In genomic region chr9:114372971-114373591, GRCh38 we compare ENCODE assay signal across 9 cellular contexts. TPM values are rescaled to one million over a fixed set of nuclear protein-coding genes. Genes with fewer than 3 reads are reported as not detected.
DNase-seq lines count a peak whose midpoint lies in the region; ATAC-seq and TF ChIP-seq lines count a peak whose summit lies in the region.
"Had no signal": no experiment of that assay in that cellular context is flagged by ENCODE, and none has a peak within 500 bp of the region (broad histone marks: within the 10 kb centered on the region; RNA-seq: fewer than 3 reads in every experiment).

No MANE protein-coding gene starts in this region.

- ATAC-seq in GM18868 (IDR thresholded peaks at IDR 0.05; ENCODE audit: unreplicated experiment) = peak; percentile 93
- peak; percentile 84 for ATAC-seq in HG03045 (IDR thresholded peaks at IDR 0.05; ENCODE audit: unreplicated experiment)

- no peak overlapping the region for H3T11ph ChIP-seq in H9 (ENCODE audit: low read length)

- peaks cover 48 to 55% of the 10 kb centered on the region in 2 experiments for H3K4me1 Mint-ChIP-seq in H9

- H2AFZ ChIP-seq in H9 (ENCODE audit: low read length) = no peak overlapping the region

- H3K9me3 ChIP-seq in stomach (no peaks in the 10 kb centered on the region), H9 (ENCODE audit: control insufficient read depth, low read depth, low read length) (no peaks in the 10 kb centered on the region)

- H3K4me1 ChIP-seq in mesendoderm (ENCODE audit: control insufficient read depth, low read depth, low read length) (peaks cover 23% of the 10 kb centered on the region), stomach (peaks cover 15 to 91% (median 28%) of the 10 kb centered on the region in 4 donors), H9 (ENCODE audit: insufficient read depth, low read length) (peaks cover 13% of the 10 kb centered on the region)

- peak overlapping the region in 1 of 3 experiments; percentile 33; a peak in 2 of 7 replicates for H3K27ac Mint-ChIP-seq in H9

- no peak overlapping the region for H3K4me2 ChIP-seq in mesendoderm (ENCODE audit: low read length)
- H3K4me2 ChIP-seq in H9 (ENCODE audit: insufficient read depth, insufficient read length, low read length) = no peak overlapping the region

- peaks cover 5% of the 10 kb centered on the region for H3K23me2 ChIP-seq in H9 (ENCODE audit: insufficient read length, low read depth, low read length, poor library complexity, severe bottlenecking)

- H4K8ac ChIP-seq in mesendoderm (ENCODE audit: low read depth, low read length) (no peak overlapping the region), H9 (replicated peaks; ENCODE audit: insufficient read length, low read depth, low read length) (no peak overlapping the region)

- no peak overlapping the region for H3K27ac ChIP-seq in mesendoderm (ENCODE audit: low read depth, low read length)
- H3K27ac ChIP-seq in stomach = peak overlapping the region; percentile 16 to 83 (median 71)
- no peak overlapping the region for H3K27ac ChIP-seq in H9 (ENCODE audit: insufficient read length, low read depth, low read length)

- H2AK5ac ChIP-seq in mesendoderm (ENCODE audit: low read length) = no peak overlapping the region
- H2AK5ac ChIP-seq in H9 (ENCODE audit: insufficient read length, low read length) = no peak overlapping the region

- no peaks in the 10 kb centered on the region for H3K27me3 Mint-ChIP-seq in H9 (ENCODE audit: low read depth)

- H4K5ac ChIP-seq in mesendoderm (ENCODE audit: low read length) = no peak overlapping the region
- no peak overlapping the region for H4K5ac ChIP-seq in H9 (ENCODE audit: insufficient read length, low read depth, low read length)

- H3K4me3 ChIP-seq in mesendoderm (ENCODE audit: low read length) = no peak overlapping the region
- H3K4me3 ChIP-seq in stomach = peak overlapping the region in 1 of 4 donors; percentile 11

- no peak for TF ChIP-seq POLR2A in stomach (IDR thresholded peaks at IDR 0.05)

- no peak overlapping the region for H4K91ac ChIP-seq in H9 (ENCODE audit: insufficient read length, low read depth, low read length)

- DNase-seq in SIG-M5 treated with dmso at 0.1 percent for 504 hours (lab: John Stamatoyannopoulos, UW; ENCODE audit: unreplicated experiment) = peak; percentile 96
- DNase-seq in activated naive CD4-positive, alpha-beta T cell (lab: John Stamatoyannopoulos, UW) = peak; percentile 24 to 74 (median 50)
- no peak for DNase-seq in mesendoderm
- peak; percentile 69 for DNase-seq in stomach
- no peak for DNase-seq in NCI-H2107 (lab: John Stamatoyannopoulos, UW)
- DNase-seq in H9 = no peak

- no peaks in the 10 kb centered on the region for H3K79me2 ChIP-seq in mesendoderm (ENCODE audit: control insufficient read depth, insufficient read depth, low read length)
- 0 out of 2 replicates have a peak, but pooled peaks cover 3% of the 10 kb centered on the region for H3K79me2 ChIP-seq in H9 (ENCODE audit: insufficient read depth, low read length)

- H3K4ac ChIP-seq in mesendoderm (ENCODE audit: low read depth, low read length) = no peak overlapping the region
- H3K4ac ChIP-seq in H9 (ENCODE audit: low read depth, low read length) = no peak overlapping the region

- no peak overlapping the region for H2BK5ac ChIP-seq in mesendoderm (ENCODE audit: low read length)
- no peak overlapping the region for H2BK5ac ChIP-seq in H9 (ENCODE audit: insufficient read length, low read length)

- H3K36me3 ChIP-seq in mesendoderm (ENCODE audit: control insufficient read depth, insufficient read depth, low read length) = no peaks in the 10 kb centered on the region
- peaks cover 29 to 96% (median 90%) of the 10 kb centered on the region in 4 donors for H3K36me3 ChIP-seq in stomach

- no peak overlapping the region for H3K14ac ChIP-seq in H9 (ENCODE audit: insufficient read depth, low read length)

- no peak overlapping the region for H3K9ac ChIP-seq in mesendoderm (ENCODE audit: low read length)
- H3K9ac ChIP-seq in H9 (ENCODE audit: extremely low read depth, insufficient read length, low read length) = no peak overlapping the region

- H4K20me1 ChIP-seq in H9 (ENCODE audit: control insufficient read depth, insufficient read depth, insufficient read length) = no peaks in the 10 kb centered on the region

- H3K79me1 ChIP-seq in mesendoderm (ENCODE audit: low read length) (no peaks in the 10 kb centered on the region), H9 (ENCODE audit: insufficient read depth, low read depth, low read length, poor library complexity, severe bottlenecking) (no peaks in the 10 kb centered on the region)

- no peak overlapping the region for H2BK120ac ChIP-seq in mesendoderm (ENCODE audit: low read depth, low read length)
- no peak overlapping the region for H2BK120ac ChIP-seq in H9 (ENCODE audit: low read depth, low read length, poor library complexity, severe bottlenecking)

- H3K56ac ChIP-seq in mesendoderm (ENCODE audit: low read length) = no peak overlapping the region
- H3K56ac ChIP-seq in H9 (ENCODE audit: insufficient read length, low read depth, low read length) = no peak overlapping the region

- no peaks in the 10 kb centered on the region for H3K27me3 ChIP-seq in mesendoderm (ENCODE audit: insufficient read depth, low read length, poor library complexity)
- H3K27me3 ChIP-seq in stomach = no peaks in the 10 kb centered on the region
- no peaks in the 10 kb centered on the region for H3K27me3 ChIP-seq in H9 (ENCODE audit: insufficient read depth, low read length)

- TF ChIP-seq CTCF in stomach (IDR thresholded peaks at IDR 0.05) (no peak), H9 (conservative IDR thresholded peaks at IDR 0.05) (no peak)

- peaks cover 20 to 27% (median 24%) of the 10 kb centered on the region in 3 experiments for H3K36me3 Mint-ChIP-seq in H9 (ENCODE audit: insufficient read depth in 1 of 3, low read depth in 3 of 3)

- H2BK15ac ChIP-seq in mesendoderm (replicated peaks; ENCODE audit: low read depth) (no peak overlapping the region), H9 (ENCODE audit: low read depth, low read length) (no peak overlapping the region)

- H3K18ac ChIP-seq in mesendoderm (ENCODE audit: low read length) (peak overlapping the region; percentile 8), H9 (ENCODE audit: insufficient read length, low read depth, low read length) (no peak overlapping the region)

- no peak for TF ChIP-seq EP300 in stomach (IDR thresholded peaks at IDR 0.05)

- no peak overlapping the region for H3K4me3 Mint-ChIP-seq in H9

- no peaks in the 10 kb centered on the region for H3K9me3 Mint-ChIP-seq in H9

- WGBS in mesendoderm (ENCODE audit: extremely low coverage, insufficient coverage, low lambda C conversion rate) = no CpG with 5 or more reads among the region's 9 CpGs
- WGBS in stomach, 5 donors = 58 to 74% (median 72%) methylated on average over 4 to 9 of the region's 9 CpGs
- no CpG with 5 or more reads among the region's 9 CpGs for WGBS in H9 (ENCODE audit: extremely low coverage, insufficient read length, low lambda C conversion rate)

- H2BK12ac ChIP-seq in H9 (ENCODE audit: insufficient read length, low read depth, low read length) = no peak overlapping the region

- H3K23ac ChIP-seq in mesendoderm (ENCODE audit: low read length) (no peak overlapping the region), H9 (ENCODE audit: insufficient read length, low read depth, low read length) (no peak overlapping the region)

- H2BK20ac ChIP-seq in H9 (ENCODE audit: low read depth, low read length, poor library complexity, severe bottlenecking) = no peak overlapping the region

- intact Hi-C loops in stomach (cut with DNase I; ENCODE audit: low total_unique reads) = no loop called here

RNA-seq across cellular contexts. Expression of gene AKNA, which starts 14.7 kb away (rescaled TPM):
- polyA plus RNA-seq in mesendoderm (2013, experiment 1 of 2) = 9.6 TPM
- polyA plus RNA-seq in mesendoderm (2013, experiment 2 of 2) = 10.0 TPM
- 10 to 100 TPM; 13.4 to 85.8 (median 31.0) TPM for total RNA-seq in stomach
- 10 to 100 TPM; 12.2 to 13.6 (median 12.3) TPM for polyA plus RNA-seq in stomach
- 19.7 and 20.8 TPM in 2 replicates for total RNA-seq in H9 (2021)

RNA-seq across cellular contexts. Expression of gene ORM2, which starts 43.4 kb away (rescaled TPM):
- polyA plus RNA-seq in mesendoderm (2013, experiment 1 of 2) = 0.29 TPM
- polyA plus RNA-seq in mesendoderm (2013, experiment 2 of 2) = 0.24 TPM
- total RNA-seq in stomach (1 to 10 TPM in 2 of 5 donors, not detected in 3; 1.2 to 2.0 TPM), H9 (2021) (1.2 and 1.4 TPM in 2 replicates)
- polyA plus RNA-seq in stomach = 10 to 100 TPM in 1 of 3 donors, 1 to 10 TPM in 1, not detected in 1; 4.9 to 17.1 TPM
- total RNA-seq: myocyte had no signal

RNA-seq across cellular contexts. Expression of gene ORM1, which starts 50.2 kb away (rescaled TPM):
- not detected for polyA plus RNA-seq in mesendoderm (2013, experiment 1 of 2)
- not detected for polyA plus RNA-seq in mesendoderm (2013, experiment 2 of 2)
- total RNA-seq in stomach = 1 to 10 TPM in 2 of 5 donors, not detected in 3; 1.6 to 2.2 TPM
- polyA plus RNA-seq in stomach = 10 to 100 TPM in 1 of 3 donors, 1 to 10 TPM in 2; 2.9 to 14.8 (median 3.9) TPM
- 4.0 and 4.4 TPM in 2 replicates for total RNA-seq in H9 (2021)
- total RNA-seq: myocyte had no signal

Comparison
In these comparisons a context has a peak if more than half of its experiments do, and no peak if none do; other contexts are left out.
1. DNase-seq: peak in SIG-M5 treated with dmso at 0.1 percent for 504 hours (single experiment), activated naive CD4-positive, alpha-beta T cell (4 of 4) and stomach (single experiment); none in mesendoderm (single experiment), NCI-H2107 (single experiment) and H9 (single experiment).
2. H3K27ac ChIP-seq: peak in stomach (5 of 5); none in mesendoderm (single experiment) and H9 (single experiment).